Comparison of ENCODE assay signal across 22 cellular contexts in the genomic region with DNA sequence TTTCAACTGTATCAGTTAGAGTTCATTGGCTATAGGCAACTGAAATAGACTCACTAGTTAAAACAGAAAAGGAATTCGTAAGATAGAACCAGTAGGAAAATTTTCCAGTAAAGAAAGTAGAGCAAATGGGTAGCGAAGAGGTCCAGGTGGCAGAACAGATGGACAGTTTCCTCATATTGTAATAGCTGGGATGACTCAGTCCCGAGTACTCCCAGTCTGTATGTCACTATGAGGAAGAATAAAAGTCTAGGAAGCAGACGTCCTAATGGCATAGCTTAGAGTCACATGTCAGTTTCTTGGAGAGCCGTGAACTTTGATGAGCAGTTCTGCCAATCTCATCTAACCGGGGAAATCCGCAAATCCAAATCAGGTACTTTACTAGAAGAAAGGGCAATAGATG.
DNase-seq lines count a peak whose midpoint lies in the region; ATAC-seq lines count a peak whose summit lies in the region.
"Had no signal": no experiment of that assay in that cellular context is flagged by ENCODE, and none has a peak within 500 bp of the region (broad histone marks: within the 10 kb centered on the region; RNA-seq: fewer than 3 reads in every experiment).

No MANE protein-coding gene starts in this region.

- H3K4ac ChIP-seq in trophoblast cell (ENCODE audit: low read depth, low read length), result no peak overlapping the region

- no peak overlapping the region for H3K18ac ChIP-seq in trophoblast cell (ENCODE audit: low read length)

- H2AK5ac ChIP-seq in trophoblast cell (ENCODE audit: low read length), result no peak overlapping the region

- WGBS in trophoblast cell (ENCODE audit: extremely low coverage, insufficient coverage, insufficient read length), result no CpG with 5 or more reads among the region's 7 CpGs

- peaks cover 3% of the 10 kb centered on the region for H3K79me1 ChIP-seq in trophoblast cell (ENCODE audit: low read length)

- H3K9ac ChIP-seq in trophoblast cell (ENCODE audit: low read length), result no peak overlapping the region

- no peaks in the 10 kb centered on the region for H3K79me2 ChIP-seq in trophoblast cell (ENCODE audit: control insufficient read depth, insufficient read depth, low read length, poor library complexity)

- no peak overlapping the region for H3K27ac ChIP-seq in trophoblast cell (ENCODE audit: low read depth, low read length)
- H3K27ac ChIP-seq in effector memory CD4-positive, alpha-beta T cell (ENCODE audit: insufficient read depth, low read length, poor library complexity, severe bottlenecking), result no peak overlapping the region
- H3K27ac ChIP-seq: heart right ventricle, SK-N-MC had no signal

- no peaks in the 10 kb centered on the region for H3K4me1 ChIP-seq in trophoblast cell (ENCODE audit: control insufficient read depth in 1 of 2, insufficient read depth in 2 of 2, low read length in 2 of 2)
- no peaks in the 10 kb centered on the region for H3K4me1 ChIP-seq in effector memory CD4-positive, alpha-beta T cell (ENCODE audit: control insufficient read depth, insufficient read depth, low read length, poor library complexity, severe bottlenecking)
- H3K4me1 ChIP-seq: heart right ventricle had no signal

- no peak overlapping the region for H3K4me2 ChIP-seq in trophoblast cell (ENCODE audit: low read length)

- H3K23ac ChIP-seq in trophoblast cell (ENCODE audit: low read length), result no peak overlapping the region

- DNase-seq in G401 (ENCODE audit: low spot score) (peak; percentile 90), RKO (ENCODE audit: low spot score) (peak; percentile 20), trophoblast cell (peak; percentile 57 to 74)
- DNase-seq in effector memory CD4-positive, alpha-beta T cell, result no peak
- DNase-seq in stimulated activated CD4-positive, alpha-beta T cell treated with anti-CD3 and anti-CD28 coated beads, Interleukin-4, amount 100 ng/mL, for 24 hours, result no peak
- DNase-seq: activated CD8-positive, alpha-beta memory T cell treated with anti-CD3 and anti-CD28 coated beads, Interleukin-2, amount 50 U/mL, for 4 hours; activated naive CD8-positive, alpha-beta T cell treated with anti-CD3 and anti-CD28 coated beads for 36 hours; CD4-positive, alpha-beta T cell; effector memory CD8-positive, alpha-beta T cell; heart right ventricle; HFFc6; Karpas-422; left ventricle myocardium superior; NCI-H1048; NCI-H1930; NCI-H226; posterior cingulate gyrus; T-helper 17 cell had no signal

- no peaks in the 10 kb centered on the region for H3K9me3 ChIP-seq in trophoblast cell (ENCODE audit: insufficient read depth, low read depth, low read length)
- H3K9me3 ChIP-seq in effector memory CD4-positive, alpha-beta T cell (ENCODE audit: control insufficient read depth, low read length), result no peaks in the 10 kb centered on the region

- peaks cover 0 to 2% of the 10 kb centered on the region in 2 experiments for H3K36me3 ChIP-seq in trophoblast cell (ENCODE audit: control insufficient read depth in 1 of 2, insufficient read depth in 2 of 2, low read length in 2 of 2)
- H3K36me3 ChIP-seq in effector memory CD4-positive, alpha-beta T cell (ENCODE audit: control insufficient read depth, insufficient read depth, low read length), result peaks cover 9% of the 10 kb centered on the region

- no peak overlapping the region for H4K91ac ChIP-seq in trophoblast cell (ENCODE audit: low read depth, low read length)

- H2BK5ac ChIP-seq in trophoblast cell (ENCODE audit: low read depth, low read length, poor library complexity), result no peak overlapping the region

- ATAC-seq in esophagus mucosa (peak; percentile 80), HG02884 (IDR thresholded peaks at IDR 0.05; ENCODE audit: unreplicated experiment) (no peak)
- ATAC-seq: effector memory CD8-positive, alpha-beta T cell; GM12878; heart right ventricle; left ventricle myocardium superior; T-helper 17 cell had no signal

- no peak overlapping the region for H2BK12ac ChIP-seq in trophoblast cell (ENCODE audit: low read length)

- H3K4me3 ChIP-seq in trophoblast cell (ENCODE audit: low read depth, low read length), result no peak overlapping the region
- no peak overlapping the region for H3K4me3 ChIP-seq in effector memory CD4-positive, alpha-beta T cell (ENCODE audit: insufficient read depth, low read depth, low read length, poor library complexity, severe bottlenecking)
- H3K4me3 ChIP-seq: GM12878, heart right ventricle, SK-N-MC had no signal

- in situ Hi-C loops in G401 (cut with HindIII; ENCODE audit: low sequenced_read_pairs), result no loop called here

- H2BK120ac ChIP-seq in trophoblast cell (ENCODE audit: insufficient read depth, low read length, poor library complexity), result no peak overlapping the region

- H2AFZ ChIP-seq in trophoblast cell (ENCODE audit: insufficient read depth, low read length, poor library complexity), result no peak overlapping the region

- no peak overlapping the region for H4K12ac ChIP-seq in trophoblast cell (ENCODE audit: low read depth, low read length)

- no peak overlapping the region for H4K8ac ChIP-seq in trophoblast cell (ENCODE audit: low read depth, low read length)

- no peak overlapping the region for H3K14ac ChIP-seq in trophoblast cell (ENCODE audit: low read length)

- no peaks in the 10 kb centered on the region for H3K27me3 ChIP-seq in trophoblast cell (ENCODE audit: insufficient read depth, low read length)
- H3K27me3 ChIP-seq in effector memory CD4-positive, alpha-beta T cell (replicated peaks; ENCODE audit: control insufficient read depth, insufficient read depth, low read length, poor library complexity, severe bottlenecking), result no peaks in the 10 kb centered on the region
- H3K27me3 ChIP-seq: heart right ventricle had no signal

Comparison
In these comparisons a context has a peak if more than half of its experiments do, and no peak if none do; other contexts are left out.
1. DNase-seq: peak in G401 (single experiment), RKO (single experiment) and trophoblast cell (2 of 2); none in effector memory CD4-positive, alpha-beta T cell (0 of 3) and stimulated activated CD4-positive, alpha-beta T cell treated with anti-CD3 and anti-CD28 coated beads, Interleukin-4, amount 100 ng/mL, for 24 hours (single experiment).